ENCODE assay signal across 17 cellular contexts in the genomic region with DNA sequence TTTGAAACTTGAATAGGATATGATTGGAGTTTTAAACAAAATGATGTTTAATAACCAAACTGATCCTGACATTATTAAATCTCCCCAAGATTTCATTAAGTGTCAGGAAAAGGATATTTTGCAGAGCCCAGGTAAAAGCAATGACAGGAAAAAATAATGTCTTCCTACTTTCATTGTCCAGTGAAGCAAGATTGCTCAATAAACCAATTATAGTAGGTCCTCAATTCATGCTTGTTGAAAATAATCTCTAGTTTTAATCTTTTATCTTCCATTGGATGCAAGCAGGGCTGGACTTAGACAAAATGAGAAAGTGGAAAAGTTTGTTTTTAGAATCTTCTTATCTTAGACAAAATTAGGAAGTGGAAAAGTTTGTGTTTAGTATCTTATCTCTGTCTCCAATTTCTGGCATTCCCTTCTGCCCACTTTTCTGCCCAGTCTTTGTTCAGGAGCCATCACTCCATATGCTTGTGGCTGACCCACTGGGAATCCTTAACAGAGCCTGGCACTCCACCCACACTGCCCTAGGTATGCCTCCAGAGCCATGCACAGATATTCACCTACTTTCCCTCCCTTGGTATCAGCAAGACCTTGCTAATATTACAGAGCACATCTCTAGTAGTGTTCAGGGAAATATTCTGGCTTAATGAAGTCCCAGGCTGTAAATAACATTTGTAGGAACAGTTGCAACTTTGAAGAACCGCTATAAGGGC. TPM values are rescaled to one million over a fixed set of nuclear protein-coding genes. Genes with fewer than 3 reads are reported as not detected.
DNase-seq lines count a peak whose midpoint lies in the region; ATAC-seq and TF ChIP-seq lines count a peak whose summit lies in the region.
"Had no signal": no experiment of that assay in that cellular context is flagged by ENCODE, and none has a peak within 500 bp of the region (broad histone marks: within the 10 kb centered on the region; RNA-seq: fewer than 3 reads in every experiment).

No MANE protein-coding gene starts in this region.

- H3K27ac ChIP-seq in left ventricle myocardium inferior (replicated peaks) (peak overlapping the region; percentile 29), heart right ventricle (peak overlapping the region in 4 of 10 donors; percentile 10 to 28 (median 20)), uterus (peak overlapping the region; percentile 16 to 58)
- H3K27ac ChIP-seq: C4-2B, SK-N-MC had no signal

- intact Hi-C loops in left ventricle myocardium inferior (cut with micrococcal nuclease) (loop anchor here (5.0 to 10.0 kb wide), 2 partner anchors 335 to 493 kb away; no protein-coding TSS in a partner anchor), heart right ventricle (cut with DNase I) (loop anchor here in 7 of 10 donors (2.0 to 10.0 kb wide), 9 partner anchors 135 to 495 kb away; no protein-coding TSS in a partner anchor), uterus (cut with DNase I; ENCODE audit: low total_unique reads) (no loop called here)

- DNase-seq in left ventricle myocardium inferior, result no peak
- no peak for DNase-seq in heart right ventricle
- peak; percentile 20 for DNase-seq in fibroblast of the aortic adventitia (ENCODE audit: low read depth)
- DNase-seq in uterus, result no peak
- no peak for DNase-seq in NCI-H2029 (lab: John Stamatoyannopoulos, UW)
- DNase-seq: EL, KG1, MG63, NCI-H2029 treated with DMSO at 0.1 percent for 48 hours, NCI-H2227 treated with DMSO at 0.1 percent for 48 hours had no signal

- H3K4me3 ChIP-seq in left ventricle myocardium inferior (no peak overlapping the region), heart right ventricle (no peak overlapping the region), fibroblast of the aortic adventitia (ENCODE audit: low read depth, low read length) (no peak overlapping the region), uterus (no peak overlapping the region)
- H3K4me3 ChIP-seq: MG63, SK-N-MC had no signal

- ATAC-seq in heart right ventricle, result no peak
- peak; percentile 26; the same call in 2 of the 3 replicates for ATAC-seq in SK-N-SH treated with all-trans-retinoic acid at 6 μM for 48 hours
- ATAC-seq in GM18502 (IDR thresholded peaks at IDR 0.05; ENCODE audit: poor library complexity, unreplicated experiment), result no peak
- no peak for ATAC-seq in HG02884 (IDR thresholded peaks at IDR 0.05; ENCODE audit: unreplicated experiment)
- ATAC-seq: Panc1, Right ventricle myocardium inferior had no signal

- TF ChIP-seq CTCF in left ventricle myocardium inferior (IDR thresholded peaks at IDR 0.05; ENCODE audit: borderline replicate concordance), result no peak
- TF ChIP-seq CTCF in heart right ventricle (IDR thresholded peaks at IDR 0.05), result no peak
- TF ChIP-seq CTCF in fibroblast of the aortic adventitia (IDR thresholded peaks at IDR 0.05; ENCODE audit: insufficient read depth, low read length), result no peak
- TF ChIP-seq CTCF in uterus (IDR thresholded peaks at IDR 0.05), result no peak

- H3K9me3 ChIP-seq in left ventricle myocardium inferior (replicated peaks) (no peaks in the 10 kb centered on the region), heart right ventricle (no peaks in the 10 kb centered on the region), uterus (no peaks in the 10 kb centered on the region)
- H3K9me3 ChIP-seq: MG63 had no signal

- peaks cover 39% of the 10 kb centered on the region for H3K4me1 ChIP-seq in left ventricle myocardium inferior
- peaks cover 0 to 42% (median 16%) of the 10 kb centered on the region in 9 donors for H3K4me1 ChIP-seq in heart right ventricle
- H3K4me1 ChIP-seq in uterus, result peaks cover 0 to 6% of the 10 kb centered on the region in 2 donors

- TF ChIP-seq POLR2A in uterus (IDR thresholded peaks at IDR 0.05), result no peak

- WGBS in heart right ventricle, 2 donors, result 89 to 100% methylated on average over 1 of the region's 1 CpG

- H3K36me3 ChIP-seq in left ventricle myocardium inferior, result no peaks in the 10 kb centered on the region
- H3K36me3 ChIP-seq in heart right ventricle, result no peaks in the 10 kb centered on the region
- no peaks in the 10 kb centered on the region for H3K36me3 ChIP-seq in uterus
- H3K36me3 ChIP-seq: MG63 had no signal

- H3K27me3 ChIP-seq in left ventricle myocardium inferior (ENCODE audit: low read depth) (no peaks in the 10 kb centered on the region), heart right ventricle (peaks cover 0 to 2% (median 0%) of the 10 kb centered on the region in 7 donors), uterus (no peaks in the 10 kb centered on the region)
- H3K27me3 ChIP-seq: MG63 had no signal

TF ChIP-seq in SK-N-SH treated with all-trans-retinoic acid at 6 μM for 48 hours, 23 proteins besides CTCF, POLR2A, EP300 and RAD21:
- TF ChIP-seq RARB (CRISPR knock-in tag; IDR thresholded peaks at IDR 0.05) (no peak), ISL1 (CRISPR knock-in tag; IDR thresholded peaks at IDR 0.05) (peak; percentile 62), PPARA (CRISPR knock-in tag; IDR thresholded peaks at IDR 0.05; ENCODE audit: borderline replicate concordance) (no peak), GLIS3 (CRISPR knock-in tag; IDR thresholded peaks at IDR 0.05) (no peak), ZFP30 (CRISPR knock-in tag; IDR thresholded peaks at IDR 0.05) (no peak)

RNA-seq across cellular contexts. Expression of a gene that starts 57.0 kb away (rescaled TPM):
- total RNA-seq in left ventricle myocardium inferior (8.4 TPM), heart right ventricle (10 to 100 TPM in 1 of 10 donors, 1 to 10 TPM in 9; 1.2 to 10.3 (median 4.1) TPM), fibroblast of the aortic adventitia (ENCODE audit: low replicate concordance) (23.9 and 38.7 TPM in 2 replicates), uterus (10 to 100 TPM; 11.8 to 23.2 (median 17.1) TPM)
- 1 to 10 TPM; 3.1 to 8.2 TPM for polyA plus RNA-seq in heart right ventricle
